11 cellular contexts compared by ENCODE assay signal in genomic region chr3:31530039-31530983, GRCh38. TPM values are rescaled to one million over a fixed set of nuclear protein-coding genes. Genes with fewer than 3 reads are reported as not detected.
DNase-seq lines count a peak whose midpoint lies in the region; ATAC-seq, FAIRE-seq and TF ChIP-seq lines count a peak whose summit lies in the region.
"Had no signal": no experiment of that assay in that cellular context is flagged by ENCODE, and none has a peak within 500 bp of the region (broad histone marks: within the 10 kb centered on the region; RNA-seq: fewer than 3 reads in every experiment).

No MANE protein-coding gene starts in this region.

- TF ChIP-seq POLR2A in gastroesophageal sphincter (IDR thresholded peaks at IDR 0.05), result no peak

- H3K36me3 ChIP-seq in OCI-LY3 (replicated peaks; ENCODE audit: low read depth, low read length) (peaks cover 18% of the 10 kb centered on the region), gastroesophageal sphincter (no peaks in the 10 kb centered on the region), skeletal muscle tissue (ENCODE audit: control insufficient read depth in 3 of 3, insufficient read depth in 3 of 3, low read length in 3 of 3) (peaks cover 0 to 3% (median 0%) of the 10 kb centered on the region in 3 donors)
- H3K36me3 ChIP-seq: colonic mucosa had no signal

- peak overlapping the region; percentile 87 for H3K4me2 ChIP-seq in OCI-LY3 (ENCODE audit: low read length)

- no peak for TF ChIP-seq EP300 in gastroesophageal sphincter (IDR thresholded peaks at IDR 0.05)

- WGBS in gastroesophageal sphincter (ENCODE audit: low coverage in 1 of 2), 2 donors, result 93 to 95% methylated on average over 8 to 11 of the region's 11 CpGs

- FAIRE-seq in frontal cortex (lab: Jason Lieb, UNC), result no peak

- H4K20me1 ChIP-seq in OCI-LY3 (ENCODE audit: insufficient read depth, low read length), result peaks cover 16% of the 10 kb centered on the region

- H3K9ac ChIP-seq in OCI-LY3 (ENCODE audit: low read length) (peak overlapping the region; percentile 97), skeletal muscle tissue (ENCODE audit: low read depth in 1 of 3, low read length in 3 of 3) (peak overlapping the region; percentile 95 to 96 (median 96))

- TF ChIP-seq CTCF in HL-60 (IDR thresholded peaks at IDR 0.05; ENCODE audit: insufficient read depth, low read length) (no peak), OCI-LY3 (IDR thresholded peaks at IDR 0.05; ENCODE audit: low read depth, low read length) (no peak), gastroesophageal sphincter (IDR thresholded peaks at IDR 0.05) (no peak)

- H3K27me3 ChIP-seq in HL-60 (ENCODE audit: insufficient read depth, poor library complexity, severe bottlenecking) (no peaks in the 10 kb centered on the region), OCI-LY3 (ENCODE audit: low read depth, low read length) (no peaks in the 10 kb centered on the region), gastroesophageal sphincter (no peaks in the 10 kb centered on the region), skeletal muscle tissue (ENCODE audit: control insufficient read depth in 3 of 3, insufficient read depth in 3 of 3, low read length in 3 of 3) (no peaks in the 10 kb centered on the region)
- H3K27me3 ChIP-seq: colonic mucosa had no signal

- DNase-seq in HL-60 (ENCODE audit: low read depth in 1 of 2, low spot score in 1 of 2) (no peak), T-helper 2 cell (no peak), frontal cortex (ENCODE audit: low spot score in 2 of 2) (no peak), amygdala (lab: John Stamatoyannopoulos, UW) (no peak)
- DNase-seq: activated naive CD4-positive, alpha-beta T cell treated with Interleukin-2 at 50 U/mL for 16 hours; colonic mucosa; NCI-H226; right cardiac atrium had no signal

- H3K4me1 ChIP-seq in OCI-LY3 (ENCODE audit: low read length) (peaks cover 39% of the 10 kb centered on the region), gastroesophageal sphincter (peaks cover 0 to 26% (median under 1%) of the 10 kb centered on the region in 3 donors), skeletal muscle tissue (ENCODE audit: control insufficient read depth in 3 of 3, insufficient read depth in 3 of 3, low read length in 3 of 3) (peaks cover 0 to 17% (median 6%) of the 10 kb centered on the region in 3 donors)

- no peak overlapping the region for H2AFZ ChIP-seq in OCI-LY3 (ENCODE audit: low read depth, low read length)

- H3K79me2 ChIP-seq in OCI-LY3 (ENCODE audit: low read length), result peaks cover 48% of the 10 kb centered on the region

- H3K4me3 ChIP-seq in HL-60 (replicated peaks; ENCODE audit: insufficient read depth, low read length) (peak overlapping the region; percentile 41), OCI-LY3 (ENCODE audit: low read length) (peak overlapping the region; percentile 85), gastroesophageal sphincter (no peak overlapping the region), skeletal muscle tissue (ENCODE audit: low read length in 3 of 3) (peak overlapping the region in 1 of 3 donors; percentile 92)

- H3K27ac ChIP-seq in HL-60 (replicated peaks) (peak overlapping the region; percentile 100), OCI-LY3 (ENCODE audit: low read length) (no peak overlapping the region), gastroesophageal sphincter (peak overlapping the region in 3 of 4 donors; percentile 98 to 99 (median 99)), skeletal muscle tissue (ENCODE audit: low read depth, low read length) (no peak overlapping the region)

- ATAC-seq in gastroesophageal sphincter, result no peak
- ATAC-seq: right cardiac atrium had no signal

- no peaks in the 10 kb centered on the region for H3K9me3 ChIP-seq in OCI-LY3 (ENCODE audit: insufficient read depth, low read length)
- H3K9me3 ChIP-seq in gastroesophageal sphincter, result no peaks in the 10 kb centered on the region
- no peaks in the 10 kb centered on the region for H3K9me3 ChIP-seq in skeletal muscle tissue (ENCODE audit: control insufficient read depth in 3 of 3, low read length in 3 of 3)
- H3K9me3 ChIP-seq: colonic mucosa had no signal

RNA-seq across cellular contexts. Expression of gene STT3B, which starts 2.4 kb away (rescaled TPM):
- total RNA-seq in gastroesophageal sphincter (100 to 1,000 TPM in 2 of 4 donors, 10 to 100 TPM in 2; 75.4 to 107 (median 94.1) TPM), skeletal muscle tissue (148 TPM), frontal cortex (190 TPM)

Comparison
In these comparisons a context has a peak if more than half of its experiments do, and no peak if none do; other contexts are left out.
1. H3K27ac ChIP-seq: peak in HL-60 (single experiment) and gastroesophageal sphincter (3 of 4); none in OCI-LY3 (single experiment) and skeletal muscle tissue (single experiment).
2. H3K4me3 ChIP-seq: peak in HL-60 (single experiment) and OCI-LY3 (single experiment); none in gastroesophageal sphincter (0 of 2).